In genomic region chr3:9777695-9778023, GRCh38 we compare ENCODE assay signal across 18 cellular contexts. TPM values are rescaled to one million over a fixed set of nuclear protein-coding genes. Genes with fewer than 3 reads are reported as not detected.
DNase-seq lines count a peak whose midpoint lies in the region; ATAC-seq, FAIRE-seq and TF ChIP-seq lines count a peak whose summit lies in the region.
"Had no signal": no experiment of that assay in that cellular context is flagged by ENCODE, and none has a peak within 500 bp of the region (broad histone marks: within the 10 kb centered on the region; RNA-seq: fewer than 3 reads in every experiment).

No MANE protein-coding gene starts in this region.

- H3K4me2 ChIP-seq in Loucy (ENCODE audit: low read depth, low read length, poor library complexity, severe bottlenecking) = peak overlapping the region; percentile 92
- no peak overlapping the region for H3K4me2 ChIP-seq in K562 (ENCODE audit: insufficient read depth, low read length)

- no peak for TF ChIP-seq POLR2A in K562 (conservative IDR thresholded peaks at IDR 0.05)

- no peaks in the 10 kb centered on the region for H3K9me2 ChIP-seq in Loucy (replicated peaks; ENCODE audit: low read depth, low read length)

- no peak for ATAC-seq in K562
- no peak for ATAC-seq in stimulated activated memory B cell treated with anti-CD40 and anti-IgM and Interleukin-4, amounts not matched to agents 10 μg/mL and 1 μg/mL and 100 μg/mL, for 72 hours

- H3K9me3 ChIP-seq in Loucy (ENCODE audit: insufficient read depth, low read depth, low read length) (no peaks in the 10 kb centered on the region), K562 (replicated peaks; ENCODE audit: control insufficient read depth, insufficient read depth, low read depth, low read length) (no peaks in the 10 kb centered on the region)
- H3K9me3 ChIP-seq: Caco-2, sigmoid colon, testis had no signal

- CTCF ChIA-PET in K562 (lab: Yijun Ruan, JAX; ENCODE audit: low intra/inter-chr PET ratio) = no interaction called here

- H3K27me3 Mint-ChIP-seq in stimulated activated memory B cell treated with anti-CD40 and anti-IgM and Interleukin-4, amounts not matched to agents 10 μg/mL and 1 μg/mL and 100 μg/mL, for 72 hours = no peaks in the 10 kb centered on the region

- peak overlapping the region; percentile 97 for H3K27ac Mint-ChIP-seq in stimulated activated memory B cell treated with anti-CD40 and anti-IgM and Interleukin-4, amounts not matched to agents 10 μg/mL and 1 μg/mL and 100 μg/mL, for 72 hours

- H3K9me1 ChIP-seq in K562 (ENCODE audit: control insufficient read depth, insufficient read depth, low read length) = no peaks in the 10 kb centered on the region

- H3K4me3 ChIP-seq in Loucy (ENCODE audit: low read length, poor library complexity, severe bottlenecking) (no peak overlapping the region), K562 (no peak overlapping the region)
- H3K4me3 ChIP-seq: coronary artery, sigmoid colon, testis had no signal

- in situ Hi-C loops in K562 (cut with MboI) = no loop called here
- in situ Hi-C loops in ACHN (cut with HindIII; ENCODE audit: low pct_ligation_motif_present, low pct_unique_long_range_greater_than_20kb, low sequenced_read_pairs) = no loop called here

- no peaks in the 10 kb centered on the region for H3K36me3 ChIP-seq in Loucy (ENCODE audit: insufficient read depth, low read length)
- peaks cover 25% of the 10 kb centered on the region for H3K36me3 ChIP-seq in K562 (ENCODE audit: control insufficient read depth, insufficient read depth, low read length)

- no peak for TF ChIP-seq CTCF in Loucy (conservative IDR thresholded peaks at IDR 0.05; ENCODE audit: low read length)
- TF ChIP-seq CTCF in K562 (IDR thresholded peaks at IDR 0.05 in 2 of 3, conservative IDR thresholded peaks at IDR 0.05 in 1 of 3; ENCODE audit: insufficient read depth in 2 of 3, low read depth in 1 of 3, low read length in 3 of 3) = no peak
- no peak for TF ChIP-seq CTCF in GM20000 (IDR thresholded peaks at IDR 0.05; ENCODE audit: extremely low read depth, missing control alignments)

- POLR2A ChIA-PET in K562 (lab: Yijun Ruan, JAX) = interaction anchor here (0.9 to 2.2 kb wide), 6 partner anchors 8 to 210 kb away, joined by 3 to 12 read pairs (median 5); partner anchors contain the start of gene ARPC4

- no peak for TF ChIP-seq RAD21 in K562 (CRISPR knock-in tag; conservative IDR thresholded peaks at IDR 0.05 in 1 of 2, IDR thresholded peaks at IDR 0.05 in 1 of 2)

- 37% methylated on average over 1 of the region's 1 CpG for WGBS in K562 (ENCODE audit: insufficient coverage, low coverage, missing lambda C conversion rate)

- H3F3A ChIP-seq in Loucy (ENCODE audit: low read depth) = peaks cover 13% of the 10 kb centered on the region

- H3K9ac ChIP-seq in Loucy (ENCODE audit: low read depth, low read length, poor library complexity, severe bottlenecking) (no peak overlapping the region), K562 (ENCODE audit: insufficient read depth in 1 of 2, low read depth in 2 of 2, low read length in 2 of 2) (no peak overlapping the region)

- peaks cover 4% of the 10 kb centered on the region; the same call in 1 of the 2 replicates for H3K79me2 ChIP-seq in Loucy (ENCODE audit: insufficient read depth, low read length)
- no peaks in the 10 kb centered on the region for H3K79me2 ChIP-seq in K562 (ENCODE audit: control insufficient read depth, insufficient read depth, low read length)

- peaks cover 59% of the 10 kb centered on the region for H3K4me1 Mint-ChIP-seq in stimulated activated memory B cell treated with anti-CD40 and anti-IgM and Interleukin-4, amounts not matched to agents 10 μg/mL and 1 μg/mL and 100 μg/mL, for 72 hours

- no peak overlapping the region for H3K4me3 Mint-ChIP-seq in stimulated activated memory B cell treated with anti-CD40 and anti-IgM and Interleukin-4, amounts not matched to agents 10 μg/mL and 1 μg/mL and 100 μg/mL, for 72 hours

- H3K9me3 Mint-ChIP-seq in stimulated activated memory B cell treated with anti-CD40 and anti-IgM and Interleukin-4, amounts not matched to agents 10 μg/mL and 1 μg/mL and 100 μg/mL, for 72 hours = no peaks in the 10 kb centered on the region

- intact Hi-C loops in K562 (cut with micrococcal nuclease) = no loop called here

- H3K27me3 ChIP-seq in Loucy (ENCODE audit: insufficient read depth, low read length, poor library complexity, severe bottlenecking) (no peaks in the 10 kb centered on the region), K562 (ENCODE audit: control insufficient read depth in 2 of 2, insufficient read depth in 2 of 2, low read length in 2 of 2) (no peaks in the 10 kb centered on the region)
- H3K27me3 ChIP-seq: sigmoid colon, testis had no signal

- no peak overlapping the region; the same call in 2 of the 3 replicates for H3K27ac ChIP-seq in K562 (ENCODE audit: extremely low read depth, low read depth, low read length)

- peaks cover 15% of the 10 kb centered on the region for H3K36me3 Mint-ChIP-seq in stimulated activated memory B cell treated with anti-CD40 and anti-IgM and Interleukin-4, amounts not matched to agents 10 μg/mL and 1 μg/mL and 100 μg/mL, for 72 hours

- no peak for TF ChIP-seq EP300 in K562 (IDR thresholded peaks at IDR 0.05; ENCODE audit: low read length)

- H3K4me1 ChIP-seq in Loucy (ENCODE audit: insufficient read depth, low read length, poor library complexity, severe bottlenecking) (peaks cover 59% of the 10 kb centered on the region), K562 (replicated peaks in 1 of 2; ENCODE audit: control insufficient read depth in 2 of 2, insufficient read depth in 2 of 2, low read length in 2 of 2) (peaks cover 11 to 12% of the 10 kb centered on the region in 2 experiments)
- H3K4me1 ChIP-seq: Caco-2 had no signal

- no peak for FAIRE-seq in K562 (lab: Jason Lieb, UNC)
- FAIRE-seq: endothelial cell of umbilical vein had no signal

- DNase-seq in activated CD8-positive, alpha-beta memory T cell treated with anti-CD3 and anti-CD28 coated beads for 24 hours = peak; percentile 67
- DNase-seq in activated CD8-positive, alpha-beta memory T cell treated with anti-CD3 and anti-CD28 coated beads, Interleukin-2, amount 50 U/mL, for 4 hours = no peak
- DNase-seq in K562 (ENCODE audit: extremely low read depth in 1 of 4, low spot score in 3 of 4) (no peak), GM20000 (ENCODE audit: low spot score) (no peak), ACHN (no peak), NCI-H187 treated with DMSO at 0.1 percent for 48 hours (lab: John Stamatoyannopoulos, UW) (no peak)
- DNase-seq: Caco-2, foreskin melanocyte, left cardiac atrium, midbrain, NCI-H1930, NCI-H510A treated with DMSO at 0.1 percent for 48 hours, sigmoid colon, testis had no signal

- no peaks in the 10 kb centered on the region for H4K20me1 ChIP-seq in Loucy (ENCODE audit: insufficient read depth, low read length, poor library complexity, severe bottlenecking)
- H4K20me1 ChIP-seq in K562 (replicated peaks; ENCODE audit: control insufficient read depth, insufficient read depth, low read length) = no peaks in the 10 kb centered on the region

- BruUV-seq in K562 (replicated peaks; lab: Mats Ljungman, UMichigan) = no TSS peak

- H2AFZ ChIP-seq in Loucy (ENCODE audit: low read length) (no peak overlapping the region), K562 (ENCODE audit: low read depth, low read length) (no peak overlapping the region)

RNA-seq across cellular contexts. Expression of gene CAMK1, which starts 7.9 kb away (rescaled TPM):
- total RNA-seq in K562 (2011; cell fraction: chromatin; rRNA removed; ENCODE audit: low replicate concordance) = 2.0 and 4.8 TPM in 2 replicates
- 4.2 and 4.6 TPM in 2 replicates for total RNA-seq in K562 (2011; cell fraction: nucleolus; rRNA removed)
- total RNA-seq in K562 (2011; cell fraction: nucleoplasm; rRNA removed) = 2.3 and 3.2 TPM in 2 replicates
- total RNA-seq in K562 (2014; rRNA removed) = 10.7 and 13.9 TPM in 2 replicates
- 4.4 and 4.7 TPM in 2 replicates for total RNA-seq in K562 (2014; rRNA removed; fragmentation: Illumina TruSeq; extraction: Trizol)
- total RNA-seq in K562 (2015; rRNA removed; fragmentation: Illumina TruSeq; extraction: Trizol) = 6.1 and 6.6 TPM in 2 replicates
- 5.2 and 6.2 TPM in 2 replicates for total RNA-seq in K562 (2021)
- 7.3 and 8.4 TPM in 2 replicates for polyA plus RNA-seq in K562 (2011; rRNA removed)
- 5.8 and 12.1 TPM in 2 replicates for polyA plus RNA-seq in K562 (2011; cell fraction: cytosol; rRNA removed)
- 6.0 and 9.9 TPM in 2 replicates for polyA plus RNA-seq in K562 (2011; cell fraction: nucleus; rRNA removed)
- polyA plus RNA-seq in K562 (2012) = 7.7 and 9.7 TPM in 2 replicates
- polyA plus RNA-seq in K562 (2014; fragmentation: Illumina TruSeq; extraction: Trizol) = 6.0 and 6.2 TPM in 2 replicates
- under 1 TPM; 0.23 to 0.39 TPM for polyA plus RNA-seq in K562 (2014; fragmentation: Nextera tagmentation; extraction: Ambion mirVana)
- 7.7 and 10.6 TPM in 2 replicates for polyA plus RNA-seq in K562 (2014; rRNA removed)
- 2.6 and 2.9 TPM in 2 replicates for polyA minus RNA-seq in K562 (2011; rRNA and poly(A)+ RNA removed)
- polyA minus RNA-seq in K562 (2011; cell fraction: cytosol; rRNA and poly(A)+ RNA removed) = 3.1 and 3.6 TPM in 2 replicates
- 1.3 and 2.4 TPM in 2 replicates for polyA minus RNA-seq in K562 (2011; cell fraction: nucleus; rRNA and poly(A)+ RNA removed)

RNA-seq across cellular contexts. Expression of gene TADA3, which starts 14.6 kb away (rescaled TPM):
- total RNA-seq in K562 (2011; cell fraction: chromatin; rRNA removed; ENCODE audit: low replicate concordance) = 29.0 and 52.4 TPM in 2 replicates
- 42.1 and 48.7 TPM in 2 replicates for total RNA-seq in K562 (2011; cell fraction: nucleolus; rRNA removed)
- total RNA-seq in K562 (2011; cell fraction: nucleoplasm; rRNA removed) = 34.6 and 42.7 TPM in 2 replicates
- total RNA-seq in K562 (2014; rRNA removed) (110 and 136 TPM in 2 replicates), K562 (2014; rRNA removed; fragmentation: Illumina TruSeq; extraction: Trizol) (32.7 and 40.6 TPM in 2 replicates), K562 (2015; rRNA removed; fragmentation: Illumina TruSeq; extraction: Trizol) (74.5 and 74.8 TPM in 2 replicates), K562 (2021) (85.8 and 89.7 TPM in 2 replicates)
- polyA plus RNA-seq in K562 (2011; rRNA removed) (60.6 and 62.8 TPM in 2 replicates), K562 (2014; fragmentation: Illumina TruSeq; extraction: Trizol) (97.8 and 103 TPM in 2 replicates), K562 (2014; fragmentation: Nextera tagmentation; extraction: Ambion mirVana) (1 to 10 TPM; 4.1 to 6.3 TPM), K562 (2014; rRNA removed) (91.6 and 94.0 TPM in 2 replicates)
- 74.1 and 114 TPM in 2 replicates for polyA plus RNA-seq in K562 (2011; cell fraction: cytosol; rRNA removed)
- 61.6 and 83.0 TPM in 2 replicates for polyA plus RNA-seq in K562 (2011; cell fraction: nucleus; rRNA removed)
- polyA plus RNA-seq in K562 (2012) = 75.7 and 143 TPM in 2 replicates
- polyA minus RNA-seq in K562 (2011; rRNA and poly(A)+ RNA removed) = 29.9 and 37.5 TPM in 2 replicates
- polyA minus RNA-seq in K562 (2011; cell fraction: cytosol; rRNA and poly(A)+ RNA removed) = 52.9 and 57.8 TPM in 2 replicates
- polyA minus RNA-seq in K562 (2011; cell fraction: nucleus; rRNA and poly(A)+ RNA removed) = 19.1 and 22.5 TPM in 2 replicates

RNA-seq across cellular contexts. Expression of gene ARPC4, which starts 15.2 kb away (rescaled TPM):
- total RNA-seq in K562 (2011; cell fraction: chromatin; rRNA removed; ENCODE audit: low replicate concordance) = 240 and 326 TPM in 2 replicates
- total RNA-seq in K562 (2011; cell fraction: nucleolus; rRNA removed) = 165 and 200 TPM in 2 replicates
- 225 and 232 TPM in 2 replicates for total RNA-seq in K562 (2011; cell fraction: nucleoplasm; rRNA removed)
- total RNA-seq in K562 (2014; rRNA removed) (138 and 139 TPM in 2 replicates), K562 (2014; rRNA removed; fragmentation: Illumina TruSeq; extraction: Trizol) (132 and 143 TPM in 2 replicates), K562 (2015; rRNA removed; fragmentation: Illumina TruSeq; extraction: Trizol) (118 and 131 TPM in 2 replicates), K562 (2021) (153 and 154 TPM in 2 replicates)
- polyA plus RNA-seq in K562 (2011; rRNA removed) (60.3 and 106 TPM in 2 replicates), K562 (2014; fragmentation: Illumina TruSeq; extraction: Trizol) (119 and 128 TPM in 2 replicates), K562 (2014; fragmentation: Nextera tagmentation; extraction: Ambion mirVana) (10 to 100 TPM; 20.1 to 28.1 TPM), K562 (2014; rRNA removed) (112 and 129 TPM in 2 replicates)
- 69.7 and 88.3 TPM in 2 replicates for polyA plus RNA-seq in K562 (2011; cell fraction: cytosol; rRNA removed)
- 76.1 and 100.0 TPM in 2 replicates for polyA plus RNA-seq in K562 (2011; cell fraction: nucleus; rRNA removed)
- polyA plus RNA-seq in K562 (2012) = 106 and 149 TPM in 2 replicates
- 147 and 187 TPM in 2 replicates for polyA minus RNA-seq in K562 (2011; rRNA and poly(A)+ RNA removed)
- polyA minus RNA-seq in K562 (2011; cell fraction: cytosol; rRNA and poly(A)+ RNA removed) = 104 and 125 TPM in 2 replicates
- 79.2 and 112 TPM in 2 replicates for polyA minus RNA-seq in K562 (2011; cell fraction: nucleus; rRNA and poly(A)+ RNA removed)

RNA-seq across cellular contexts. Expression of gene OGG1, which starts 27.9 kb away (rescaled TPM):
- 74.9 and 150 TPM in 2 replicates for total RNA-seq in K562 (2011; cell fraction: chromatin; rRNA removed; ENCODE audit: low replicate concordance)
- total RNA-seq in K562 (2011; cell fraction: nucleolus; rRNA removed) = 93.6 and 122 TPM in 2 replicates
- total RNA-seq in K562 (2011; cell fraction: nucleoplasm; rRNA removed) = 99.4 and 140 TPM in 2 replicates
- 27.6 and 39.3 TPM in 2 replicates for total RNA-seq in K562 (2014; rRNA removed)
- 14.6 and 18.2 TPM in 2 replicates for total RNA-seq in K562 (2014; rRNA removed; fragmentation: Illumina TruSeq; extraction: Trizol)
- total RNA-seq in K562 (2015; rRNA removed; fragmentation: Illumina TruSeq; extraction: Trizol) = 26.4 and 27.5 TPM in 2 replicates
- 23.6 and 25.7 TPM in 2 replicates for total RNA-seq in K562 (2021)
- 26.6 and 31.0 TPM in 2 replicates for polyA plus RNA-seq in K562 (2011; rRNA removed)
- polyA plus RNA-seq in K562 (2011; cell fraction: cytosol; rRNA removed) = 27.6 and 51.7 TPM in 2 replicates
- 41.4 and 56.0 TPM in 2 replicates for polyA plus RNA-seq in K562 (2011; cell fraction: nucleus; rRNA removed)
- 23.4 and 31.1 TPM in 2 replicates for polyA plus RNA-seq in K562 (2012)
- 32.3 and 33.0 TPM in 2 replicates for polyA plus RNA-seq in K562 (2014; fragmentation: Illumina TruSeq; extraction: Trizol)
- 10 to 100 TPM in 1 of 2 experiments, 1 to 10 TPM in 1; 6.6 to 12.0 TPM for polyA plus RNA-seq in K562 (2014; fragmentation: Nextera tagmentation; extraction: Ambion mirVana)
- polyA plus RNA-seq in K562 (2014; rRNA removed) = 24.4 and 26.5 TPM in 2 replicates
- 38.9 and 47.9 TPM in 2 replicates for polyA minus RNA-seq in K562 (2011; rRNA and poly(A)+ RNA removed)
- polyA minus RNA-seq in K562 (2011; cell fraction: cytosol; rRNA and poly(A)+ RNA removed) = 16.7 and 29.9 TPM in 2 replicates
- polyA minus RNA-seq in K562 (2011; cell fraction: nucleus; rRNA and poly(A)+ RNA removed) = 52.4 and 57.1 TPM in 2 replicates

RNA-seq across cellular contexts. Expression of gene TTLL3, which starts 32.4 kb away (rescaled TPM):
- total RNA-seq in K562 (2011; cell fraction: chromatin; rRNA removed; ENCODE audit: low replicate concordance) = 652 and 1,082 TPM in 2 replicates
- 407 and 449 TPM in 2 replicates for total RNA-seq in K562 (2011; cell fraction: nucleolus; rRNA removed)
- 488 and 686 TPM in 2 replicates for total RNA-seq in K562 (2011; cell fraction: nucleoplasm; rRNA removed)
- total RNA-seq in K562 (2014; rRNA removed) (30.7 and 34.0 TPM in 2 replicates), K562 (2014; rRNA removed; fragmentation: Illumina TruSeq; extraction: Trizol) (28.7 and 33.0 TPM in 2 replicates), K562 (2015; rRNA removed; fragmentation: Illumina TruSeq; extraction: Trizol) (31.6 and 33.2 TPM in 2 replicates), K562 (2021) (53.7 and 63.6 TPM in 2 replicates)
- polyA plus RNA-seq in K562 (2011; rRNA removed) (95.8 and 120 TPM in 2 replicates), K562 (2014; fragmentation: Illumina TruSeq; extraction: Trizol) (53.8 and 60.9 TPM in 2 replicates), K562 (2014; fragmentation: Nextera tagmentation; extraction: Ambion mirVana) (10 to 100 TPM in 1 of 2 experiments, 1 to 10 TPM in 1; 8.9 to 11.6 TPM), K562 (2014; rRNA removed) (72.7 and 106 TPM in 2 replicates)
- 71.0 and 73.2 TPM in 2 replicates for polyA plus RNA-seq in K562 (2011; cell fraction: cytosol; rRNA removed)
- polyA plus RNA-seq in K562 (2011; cell fraction: nucleus; rRNA removed) = 641 and 948 TPM in 2 replicates
- polyA plus RNA-seq in K562 (2012) = 65.7 and 182 TPM in 2 replicates
- polyA minus RNA-seq in K562 (2011; rRNA and poly(A)+ RNA removed) = 99.7 and 103 TPM in 2 replicates
- 19.4 and 21.8 TPM in 2 replicates for polyA minus RNA-seq in K562 (2011; cell fraction: cytosol; rRNA and poly(A)+ RNA removed)
- 133 and 150 TPM in 2 replicates for polyA minus RNA-seq in K562 (2011; cell fraction: nucleus; rRNA and poly(A)+ RNA removed)
